ENCODE assay signal across 1 cellular context in genomic region chr19:917323-918151, GRCh38.
TF ChIP-seq lines count a peak whose summit lies in the region.

TSS of gene KISS1R (plus strand) at chr19:917333. CDS start at chr19:917503, 170 bp downstream.

TF ChIP-seq in IMR-90, 13 proteins besides CTCF, POLR2A, EP300 and RAD21 (continued from another document):
- TF ChIP-seq RCOR1 (IDR thresholded peaks at IDR 0.05; ENCODE audit: insufficient replicate concordance, low read length) (no peak), SMC3 (IDR thresholded peaks at IDR 0.05; ENCODE audit: low read depth, low read length) (peak; percentile 37)
